ENCODE assay signal across 25 cellular contexts in genomic region chr6:161254126-161254753, GRCh38. TPM values are rescaled to one million over a fixed set of nuclear protein-coding genes. Genes with fewer than 3 reads are reported as not detected.
A peak's percentile ranks its signal among the peaks of the same experiment; 100 is the strongest.
DNase-seq lines count a peak whose midpoint lies in the region; ATAC-seq, FAIRE-seq and TF ChIP-seq lines count a peak whose summit lies in the region.
"Had no signal": no experiment of that assay in that cellular context is flagged by ENCODE, and none has a peak within 500 bp of the region (broad histone marks: within the 10 kb centered on the region; RNA-seq: fewer than 3 reads in every experiment).

No MANE protein-coding gene starts in this region.

- TF ChIP-seq POLR2A in HepG2 (IDR thresholded peaks at IDR 0.05; ENCODE audit: insufficient read depth in 1 of 2, low read depth in 2 of 2, low read length in 2 of 2) = no peak
- TF ChIP-seq POLR2A in right lobe of liver (IDR thresholded peaks at IDR 0.05) = no peak
- no peak for TF ChIP-seq POLR2A in GM18505 (IDR thresholded peaks at IDR 0.05; ENCODE audit: borderline replicate concordance, extremely low read depth, insufficient read depth, insufficient read length)

- H3K36me3 Mint-ChIP-seq in endodermal cell (ENCODE audit: low read depth) (peaks cover 49% of the 10 kb centered on the region), nephron progenitor cell (ENCODE audit: low read depth) (peaks cover 83% of the 10 kb centered on the region)

- in situ Hi-C loops in HepG2 (cut with HindIII; ENCODE audit: extremely low pct_ligation_motif_present, low pct_unique_long_range_greater_than_20kb) = no loop called here

- no TSS peak for BruUV-seq in HepG2 (replicated peaks; lab: Mats Ljungman, UMichigan)

- intact Hi-C loops in HepG2 (cut with micrococcal nuclease; ENCODE audit: unreplicated experiment) = no loop called here
- intact Hi-C loops in right lobe of liver (cut with DNase I) = no loop called here

- H3K4me3 ChIP-seq in HepG2 (replicated peaks in 1 of 3; ENCODE audit: insufficient read depth in 1 of 3, low read depth in 2 of 3, low read length in 3 of 3) = no peak overlapping the region
- H3K4me3 ChIP-seq in right lobe of liver = no peak overlapping the region
- no peak overlapping the region for H3K4me3 ChIP-seq in endodermal cell (ENCODE audit: low read length)
- H3K4me3 ChIP-seq: left ventricle myocardium inferior, ovary, stomach, upper lobe of left lung had no signal

- H3K27me3 ChIP-seq in HepG2 (ENCODE audit: control insufficient read depth in 1 of 2, insufficient read depth in 2 of 2, low read length in 2 of 2) (peaks cover 0 to 5% of the 10 kb centered on the region in 2 experiments; a peak in 1 of 5 replicates), right lobe of liver (no peaks in the 10 kb centered on the region), endodermal cell (ENCODE audit: control insufficient read depth, insufficient read depth, low read length, poor library complexity, severe bottlenecking) (no peaks in the 10 kb centered on the region)
- H3K27me3 ChIP-seq: foreskin keratinocyte, ovary, stomach, upper lobe of left lung had no signal

- no peaks in the 10 kb centered on the region for H3K79me2 ChIP-seq in HepG2 (ENCODE audit: insufficient read depth, low read length)

- DNase-seq in HepG2 (ENCODE audit: low spot score) (no peak), right lobe of liver (no peak), endodermal cell (no peak), nephron progenitor cell (no peak), NCI-H82 treated with DMSO at 0.1 percent for 48 hours (lab: John Stamatoyannopoulos, UW; ENCODE audit: unreplicated experiment) (no peak), EL (no peak)
- DNase-seq: activated CD4-positive, alpha-beta T cell treated with anti-CD3 and anti-CD28 coated beads, Interleukin-2, amount 10 ng/mL, durations not matched to agents 24 days and 14 days; activated T-cell treated with anti-CD3 and anti-CD28 coated beads, Interleukin-2, amount 50 U/mL, for 4 hours; dermis blood vessel endothelial cell; foreskin keratinocyte; hippocampal formation; left ventricle myocardium inferior; naive thymus-derived CD8-positive, alpha-beta T cell; NCI-H187 treated with DMSO at 0.1 percent for 48 hours; NCI-H2227 treated with DMSO at 0.1 percent for 48 hours; RPMI8226; stimulated activated CD8-positive, alpha-beta memory T cell treated with anti-CD3 and anti-CD28 coated beads, Interleukin-4, amount 100 ng/mL, for 48 hours; stomach; upper lobe of left lung had no signal

- no peaks in the 10 kb centered on the region for H4K20me1 ChIP-seq in HepG2 (ENCODE audit: insufficient read depth, low read length)

- TF ChIP-seq CTCF in HepG2 (CRISPR knock-in tag; IDR thresholded peaks at IDR 0.05) = no peak
- no peak for TF ChIP-seq CTCF in right lobe of liver (IDR thresholded peaks at IDR 0.05)
- TF ChIP-seq CTCF in endodermal cell (conservative IDR thresholded peaks at IDR 0.05) = no peak
- TF ChIP-seq CTCF in nephron progenitor cell (IDR thresholded peaks at IDR 0.05) = no peak

- peak overlapping the region; percentile 92 for H3K27ac Mint-ChIP-seq in endodermal cell
- peak overlapping the region; percentile 82 for H3K27ac Mint-ChIP-seq in nephron progenitor cell
- H3K27ac Mint-ChIP-seq: activated CD4-positive, alpha-beta T cell treated with anti-CD3 and anti-CD28 coated beads, Interleukin-2, amount 10 ng/mL, durations not matched to agents 24 days and 14 days; B cell; naive thymus-derived CD8-positive, alpha-beta T cell had no signal

- no peak for FAIRE-seq in HepG2 (lab: Jason Lieb, UNC)
- FAIRE-seq: endothelial cell of umbilical vein had no signal

- WGBS in HepG2 (ENCODE audit: low lambda C conversion rate) = 41% methylated on average over 7 of the region's 7 CpGs
- WGBS in right lobe of liver (ENCODE audit: insufficient coverage, low coverage, low lambda C conversion rate, missing lambda C conversion rate) = 71% methylated on average over 7 of the region's 7 CpGs
- 86 to 97% methylated on average over 5 to 7 of the region's 7 CpGs for WGBS in endodermal cell (ENCODE audit: insufficient coverage in 1 of 2, insufficient read length in 1 of 2), 2 experiments

- H3K4me2 ChIP-seq in HepG2 (ENCODE audit: low read depth, low read length) = no peak overlapping the region

- H3K9ac ChIP-seq in HepG2 (ENCODE audit: insufficient read depth, low read depth, low read length) (no peak overlapping the region), endodermal cell (ENCODE audit: extremely low read depth, low read length, poor library complexity, severe bottlenecking) (peak overlapping the region; percentile 3)

- H3K9me3 ChIP-seq in HepG2 (ENCODE audit: low read length) = no peaks in the 10 kb centered on the region
- H3K9me3 ChIP-seq in right lobe of liver = no peaks in the 10 kb centered on the region
- H3K9me3 ChIP-seq in endodermal cell (ENCODE audit: control insufficient read depth, low read length) = peaks cover 9% of the 10 kb centered on the region
- H3K9me3 ChIP-seq: ovary, stomach, upper lobe of left lung had no signal

- no peak overlapping the region for H3K27ac ChIP-seq in HepG2 (ENCODE audit: extremely low read length, insufficient read depth, low read length)
- no peak overlapping the region for H3K27ac ChIP-seq in right lobe of liver
- peak overlapping the region; percentile 9 for H3K27ac ChIP-seq in endodermal cell (ENCODE audit: low read depth, low read length)
- H3K27ac ChIP-seq: foreskin keratinocyte, left ventricle myocardium inferior, ovary, upper lobe of left lung had no signal

- H3K27me3 Mint-ChIP-seq in endodermal cell (ENCODE audit: insufficient read depth) = no peaks in the 10 kb centered on the region
- H3K27me3 Mint-ChIP-seq in nephron progenitor cell (ENCODE audit: low read depth, poor library complexity) = no peaks in the 10 kb centered on the region
- H3K27me3 Mint-ChIP-seq: activated CD4-positive, alpha-beta T cell treated with anti-CD3 and anti-CD28 coated beads, Interleukin-2, amount 10 ng/mL, durations not matched to agents 24 days and 14 days; B cell; naive thymus-derived CD8-positive, alpha-beta T cell had no signal

- H3K36me3 ChIP-seq in HepG2 (replicated peaks in 1 of 2; ENCODE audit: control insufficient read depth in 1 of 2, insufficient read depth in 2 of 2, low read length in 2 of 2) (no peaks in the 10 kb centered on the region), right lobe of liver (no peaks in the 10 kb centered on the region), endodermal cell (ENCODE audit: control insufficient read depth, insufficient read depth, low read length) (peaks cover 29% of the 10 kb centered on the region)
- H3K36me3 ChIP-seq: left ventricle myocardium inferior, ovary, upper lobe of left lung had no signal

- ATAC-seq in HepG2 (no peak), right lobe of liver (no peak), HG03097 (IDR thresholded peaks at IDR 0.05; ENCODE audit: low FRiP score, unreplicated experiment) (no peak), GM18505 (IDR thresholded peaks at IDR 0.05; ENCODE audit: unreplicated experiment) (no peak)
- ATAC-seq: activated T-cell treated with anti-CD3 and anti-CD28 coated beads, Interleukin-2, amount 50 U/mL, for 4 hours; foreskin keratinocyte; naive thymus-derived CD8-positive, alpha-beta T cell; sciatic nerve had no signal

- H2AFZ ChIP-seq in HepG2 (ENCODE audit: low read length) = no peak overlapping the region

- no peak for TF ChIP-seq RAD21 in HepG2 (CRISPR knock-in tag; IDR thresholded peaks at IDR 0.05)

- POLR2A ChIA-PET in HepG2 (lab: Yijun Ruan, JAX) = no interaction called here

- no peak overlapping the region for H3K4me3 Mint-ChIP-seq in endodermal cell
- H3K4me3 Mint-ChIP-seq in nephron progenitor cell = no peak overlapping the region
- H3K4me3 Mint-ChIP-seq: activated CD4-positive, alpha-beta T cell treated with anti-CD3 and anti-CD28 coated beads, Interleukin-2, amount 10 ng/mL, durations not matched to agents 24 days and 14 days; activated T-cell treated with anti-CD3 and anti-CD28 coated beads, Interleukin-2, amount 50 U/mL, for 4 hours; B cell; naive thymus-derived CD8-positive, alpha-beta T cell had no signal

- no peak for TF ChIP-seq EP300 in HepG2 (IDR thresholded peaks at IDR 0.05; ENCODE audit: low read depth in 2 of 2, low read length in 2 of 2)
- no peak for TF ChIP-seq EP300 in HepG2 (CRISPR knock-in tag; IDR thresholded peaks at IDR 0.05; ENCODE audit: borderline replicate concordance)

- CTCF ChIA-PET in HepG2 (lab: Yijun Ruan, JAX; ENCODE audit: low intra/inter-chr PET ratio, low total read pairs) = no interaction called here

- peaks cover 9% of the 10 kb centered on the region for H3K9me3 Mint-ChIP-seq in endodermal cell
- peaks cover 22% of the 10 kb centered on the region for H3K9me3 Mint-ChIP-seq in nephron progenitor cell
- H3K9me3 Mint-ChIP-seq: activated T-cell treated with anti-CD3 and anti-CD28 coated beads, Interleukin-2, amount 50 U/mL, for 4 hours; naive thymus-derived CD8-positive, alpha-beta T cell had no signal

- no peaks in the 10 kb centered on the region for H3K4me1 ChIP-seq in HepG2 (ENCODE audit: insufficient read depth, low read length)
- H3K4me1 ChIP-seq in right lobe of liver = no peaks in the 10 kb centered on the region
- peaks cover 7% of the 10 kb centered on the region for H3K4me1 ChIP-seq in endodermal cell (ENCODE audit: control insufficient read depth, insufficient read depth, low read length)
- H3K4me1 ChIP-seq: foreskin keratinocyte had no signal

- H3K4me1 Mint-ChIP-seq in endodermal cell (peaks cover 50% of the 10 kb centered on the region), nephron progenitor cell (peaks cover 51% of the 10 kb centered on the region)
- H3K4me1 Mint-ChIP-seq: B cell had no signal

RNA-seq across cellular contexts. Expression of gene AGPAT4, which starts 19.6 kb away (rescaled TPM):
- total RNA-seq in HepG2 (2016; rRNA removed; fragmentation: Illumina TruSeq; extraction: Trizol) (0.04 and 0.07 TPM in 2 replicates), right lobe of liver (1 to 10 TPM in 1 of 6 experiments, under 1 TPM in 5; 0.42 to 1.7 (median 0.78) TPM), endodermal cell (10 to 100 TPM; 61.0 to 61.1 TPM)
- total RNA-seq in HepG2 (2016; cell fraction: cytosol; rRNA removed; fragmentation: Illumina TruSeq; extraction: Trizol; ENCODE audit: low read depth) = under 0.01 TPM in 1 of 2 replicates, not detected in the other
- 0.04 TPM in 2 replicates for total RNA-seq in HepG2 (2016; cell fraction: insoluble cytoplasmic fraction; rRNA removed; fragmentation: Illumina TruSeq; extraction: Trizol)
- 0.03 and 0.22 TPM in 2 replicates for total RNA-seq in HepG2 (2016; cell fraction: membrane; rRNA removed; fragmentation: Illumina TruSeq; extraction: Trizol)
- 0.12 and 0.19 TPM in 2 replicates for total RNA-seq in HepG2 (2016; cell fraction: nucleus; rRNA removed; fragmentation: Illumina TruSeq; extraction: Trizol)
- 0.13 and 0.20 TPM in 2 replicates for polyA plus RNA-seq in HepG2 (2011; rRNA removed)
- polyA plus RNA-seq in HepG2 (2011; cell fraction: cytosol; rRNA removed) = 0.03 and 0.10 TPM in 2 replicates
- polyA plus RNA-seq in HepG2 (2011; cell fraction: nucleus; rRNA removed) = 0.39 and 0.40 TPM in 2 replicates
- polyA plus RNA-seq in HepG2 (2012) = 0.12 and 0.33 TPM in 2 replicates
- 0.06 TPM in 1 of 2 replicates, not detected in the other for polyA plus RNA-seq in HepG2 (2016; cell fraction: cytosol; fragmentation: Illumina TruSeq; extraction: Trizol; ENCODE audit: low read depth)
- polyA plus RNA-seq in HepG2 (2016; cell fraction: insoluble cytoplasmic fraction; fragmentation: Illumina TruSeq; extraction: Trizol; ENCODE audit: low read depth) = not detected in 2 replicates
- polyA plus RNA-seq in HepG2 (2016; cell fraction: membrane; fragmentation: Illumina TruSeq; extraction: Trizol; ENCODE audit: low read depth) = 0.10 TPM in 1 of 2 replicates, not detected in the other
- polyA plus RNA-seq in HepG2 (2016; cell fraction: nucleus; fragmentation: Illumina TruSeq; extraction: Trizol; ENCODE audit: insufficient read depth, low read depth) = 0.08 and 0.33 TPM in 2 replicates
- polyA minus RNA-seq in HepG2 (2011; rRNA and poly(A)+ RNA removed; ENCODE audit: low replicate concordance) = 3.9 TPM in 1 of 2 replicates, not detected in the other
- not detected in 2 replicates for polyA minus RNA-seq in HepG2 (2011; cell fraction: cytosol; rRNA and poly(A)+ RNA removed)
- polyA minus RNA-seq in HepG2 (2011; cell fraction: nucleus; rRNA and poly(A)+ RNA removed) = 0.52 and 1.2 TPM in 2 replicates
- 33.8 TPM for polyA plus RNA-seq in endodermal cell (2013, experiment 1 of 2)
- 30.0 TPM for polyA plus RNA-seq in endodermal cell (2013, experiment 2 of 2)

Comparison
In these comparisons a context has a peak if more than half of its experiments do, and no peak if none do; other contexts are left out.
1. RNA of gene AGPAT4, which starts 19.6 kb away (total RNA-seq): 61.0 to 61.1 TPM in endodermal cell; 0.42 to 1.7 TPM in right lobe of liver and under 0.01 to 0.22 TPM in HepG2; every median in the first group is over 10 times any median in the second.